ENCODE assay signal across 8 cellular contexts in genomic region chr4:139557506-139558110, GRCh38. TPM values are rescaled to one million over a fixed set of nuclear protein-coding genes. Genes with fewer than 3 reads are reported as not detected.
DNase-seq lines count a peak whose midpoint lies in the region; ATAC-seq and TF ChIP-seq lines count a peak whose summit lies in the region.

No MANE protein-coding gene starts in this region.

- peaks cover 1% of the 10 kb centered on the region for H3K36me3 Mint-ChIP-seq in T-helper 1 cell treated with Interleukin-12 subunit alpha and Interleukin-12 subunit beta and Interleukin-4 antibody, amounts not matched to agents 30 μg/mL and 1 μg/mL, for 36 hours (ENCODE audit: low read depth)

- H3K4me3 ChIP-seq in HAP-1 (peak overlapping the region; percentile 69), foreskin fibroblast (ENCODE audit: low read depth in 1 of 2, low read length in 2 of 2) (peak overlapping the region; percentile 81 to 91), skeletal muscle satellite cell (ENCODE audit: low read length) (peak overlapping the region; percentile 90)

- H3K4me3 Mint-ChIP-seq in T-helper 1 cell treated with Interleukin-12 subunit alpha and Interleukin-12 subunit beta and Interleukin-4 antibody, amounts not matched to agents 30 μg/mL and 1 μg/mL, for 36 hours, result peak overlapping the region; percentile 95

- peak overlapping the region; percentile 96 for H3K4me2 ChIP-seq in skeletal muscle satellite cell (ENCODE audit: low read length)

- no peaks in the 10 kb centered on the region for H3K9me3 Mint-ChIP-seq in T-helper 1 cell treated with Interleukin-12 subunit alpha and Interleukin-12 subunit beta and Interleukin-4 antibody, amounts not matched to agents 30 μg/mL and 1 μg/mL, for 36 hours

- H3K9me3 ChIP-seq in HAP-1 (no peaks in the 10 kb centered on the region), skeletal muscle satellite cell (replicated peaks; ENCODE audit: low read length) (no peaks in the 10 kb centered on the region)

- no peak for TF ChIP-seq CTCF in foreskin fibroblast (IDR thresholded peaks at IDR 0.05; ENCODE audit: low read depth, low read length)

- DNase-seq in HAP-1 (ENCODE audit: low spot score in 2 of 2), result no peak
- DNase-seq in foreskin fibroblast, result no peak
- no peak for DNase-seq in central memory CD4-positive, alpha-beta T cell

- in situ Hi-C loops in HAP-1 (cut with MboI; ENCODE audit: low sequenced_read_pairs), result no loop called here

- H3K27me3 ChIP-seq in HAP-1 (ENCODE audit: low read depth) (no peaks in the 10 kb centered on the region), skeletal muscle satellite cell (ENCODE audit: control insufficient read depth, insufficient read depth, low read length) (peaks cover 30% of the 10 kb centered on the region)

- H3K4me1 Mint-ChIP-seq in T-helper 1 cell treated with Interleukin-12 subunit alpha and Interleukin-12 subunit beta and Interleukin-4 antibody, amounts not matched to agents 30 μg/mL and 1 μg/mL, for 36 hours (ENCODE audit: low read depth), result peaks cover 38% of the 10 kb centered on the region

- peaks cover 14% of the 10 kb centered on the region for H3K27me3 Mint-ChIP-seq in T-helper 1 cell treated with Interleukin-12 subunit alpha and Interleukin-12 subunit beta and Interleukin-4 antibody, amounts not matched to agents 30 μg/mL and 1 μg/mL, for 36 hours (ENCODE audit: low read depth)

- H3K27ac Mint-ChIP-seq in T-helper 1 cell treated with Interleukin-12 subunit alpha and Interleukin-12 subunit beta and Interleukin-4 antibody, amounts not matched to agents 30 μg/mL and 1 μg/mL, for 36 hours, result peak overlapping the region; percentile 83

- ATAC-seq in HG02870 (IDR thresholded peaks at IDR 0.05; ENCODE audit: unreplicated experiment), result no peak
- ATAC-seq in GM18858 (IDR thresholded peaks at IDR 0.05; ENCODE audit: unreplicated experiment), result no peak
- no peak for ATAC-seq in HG03432 (IDR thresholded peaks at IDR 0.05; ENCODE audit: unreplicated experiment)

- H3K9ac ChIP-seq in skeletal muscle satellite cell (ENCODE audit: low read depth, low read length), result peak overlapping the region; percentile 95

- H3K4me1 ChIP-seq in HAP-1 (peaks cover 24% of the 10 kb centered on the region), skeletal muscle satellite cell (ENCODE audit: control insufficient read depth, insufficient read depth, low read length) (peaks cover 28% of the 10 kb centered on the region)

- H3K36me3 ChIP-seq in HAP-1 (replicated peaks) (no peaks in the 10 kb centered on the region), skeletal muscle satellite cell (ENCODE audit: insufficient read depth, low read length) (no peaks in the 10 kb centered on the region)

RNA-seq across cellular contexts. Expression of gene SETD7, which starts 1.6 kb away (rescaled TPM):
- 72.5 and 78.6 TPM in 2 replicates for total RNA-seq in skeletal muscle satellite cell (2012; rRNA removed)
